8 cellular contexts compared by ENCODE assay signal in genomic region chr1:34296059-34296458, GRCh38.
"Had no signal": no experiment of that assay in that cellular context is flagged by ENCODE, and none has a peak within 500 bp of the region (broad histone marks: within the 10 kb centered on the region; RNA-seq: fewer than 3 reads in every experiment).

No MANE protein-coding gene starts in this region.

- DNase-seq: IMR-90, KBM-7, KG1 had no signal

- H3K4me2 ChIP-seq: KMS-11 had no signal

- ATAC-seq: HepG2, K562 had no signal

- H3K9ac ChIP-seq: KMS-11 had no signal

- H3K4me3 ChIP-seq: K562 had no signal

- H3K27ac ChIP-seq: HL-60, KMS-11 had no signal

- H3K4me3 Mint-ChIP-seq: IgD-negative memory B cell had no signal
